In genomic region chr4:134345249-134345648, GRCh38 we compare ENCODE assay signal across 19 cellular contexts.
"Had no signal": no experiment of that assay in that cellular context is flagged by ENCODE, and none has a peak within 500 bp of the region (broad histone marks: within the 10 kb centered on the region; RNA-seq: fewer than 3 reads in every experiment).

No MANE protein-coding gene starts in this region.

- H3K36me3 ChIP-seq: SJCRH30 had no signal

- H3K36me3 Mint-ChIP-seq: IgD-negative memory B cell had no signal

- H3K4me1 Mint-ChIP-seq: IgD-negative memory B cell had no signal

- H3K27ac ChIP-seq: HL-60, SJCRH30 had no signal

- H3K27ac Mint-ChIP-seq: IgD-negative memory B cell had no signal

- H3K4me3 Mint-ChIP-seq: IgD-negative memory B cell had no signal

- H3K9me3 ChIP-seq: SJCRH30 had no signal

- H3K27me3 ChIP-seq: SJCRH30 had no signal

- DNase-seq: Karpas-422, KG1, MM.1S, NCI-H1092 treated with DMSO at 0.1 percent for 48 hours, NCI-H1436, NCI-H187, NCI-H2029, NCI-H2081 treated with DMSO at 0.1 percent for 48 hours, NCI-H2171, NCI-H226, NCI-H446, NCI-H510A, NCI-H524 treated with DMSO at 0.1 percent for 48 hours, NCI-H69, NCI-H774, SHP77 treated with DMSO at 0.1 percent for 48 hours, SJCRH30 had no signal

- H3K4me3 ChIP-seq: SJCRH30 had no signal

- H3K27me3 Mint-ChIP-seq: IgD-negative memory B cell had no signal

- H3K4me1 ChIP-seq: SJCRH30 had no signal
